ENCODE assay signal across 10 cellular contexts in the genomic region with DNA sequence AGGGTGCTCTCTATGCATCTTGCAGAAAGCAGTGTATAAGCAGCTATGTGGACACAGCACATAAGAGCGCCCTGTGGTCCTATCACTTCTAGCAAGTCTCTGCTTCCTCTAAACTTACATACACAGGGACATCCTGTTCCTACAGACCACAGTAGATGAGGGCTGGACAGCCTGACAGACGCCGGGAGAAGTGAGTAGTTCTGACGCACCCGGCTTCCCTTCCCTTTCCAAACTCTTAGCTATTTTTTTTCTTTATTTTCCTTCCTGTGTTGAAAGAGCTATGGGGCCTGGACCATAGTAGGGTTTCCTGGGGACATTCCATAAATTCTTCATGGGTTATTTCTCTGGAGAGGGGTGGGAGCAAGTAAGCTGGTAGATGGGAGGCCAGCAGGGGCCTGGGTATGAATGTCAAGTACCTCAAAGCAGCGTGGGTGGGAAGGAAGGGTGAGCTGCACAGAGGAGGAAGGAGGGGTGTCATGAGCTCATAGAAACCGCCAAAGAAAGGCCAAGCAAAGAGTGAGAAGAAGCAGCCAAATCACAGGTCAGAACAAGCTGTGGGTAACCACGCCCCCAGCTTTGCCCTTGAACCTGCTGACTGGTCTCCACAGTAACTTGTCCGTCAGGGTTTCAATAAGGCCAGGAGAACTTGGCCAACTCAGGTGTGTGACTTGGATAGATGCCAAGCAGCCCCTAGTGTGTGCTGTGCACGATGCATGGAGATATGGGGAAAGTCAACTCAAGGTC. TPM values are rescaled to one million over a fixed set of nuclear protein-coding genes. Genes with fewer than 3 reads are reported as not detected.
DNase-seq lines count a peak whose midpoint lies in the region; ATAC-seq, FAIRE-seq and TF ChIP-seq lines count a peak whose summit lies in the region.
"Had no signal": no experiment of that assay in that cellular context is flagged by ENCODE, and none has a peak within 500 bp of the region (broad histone marks: within the 10 kb centered on the region; RNA-seq: fewer than 3 reads in every experiment).

No MANE protein-coding gene starts in this region.

- H3K9me2 ChIP-seq in OCI-LY7 (ENCODE audit: insufficient read depth, low read length) = no peaks in the 10 kb centered on the region

- H3K9me3 ChIP-seq in kidney (ENCODE audit: control insufficient read depth in 1 of 2, low read length in 2 of 2) (no peaks in the 10 kb centered on the region), OCI-LY7 (ENCODE audit: low read length) (no peaks in the 10 kb centered on the region)

- ATAC-seq in GM18870 (IDR thresholded peaks at IDR 0.05; ENCODE audit: unreplicated experiment) = no peak
- ATAC-seq: activated T-cell treated with anti-CD3 and anti-CD28 coated beads, Interleukin-2, amount 50 U/mL, for 72 hours had no signal

- no peaks in the 10 kb centered on the region for H3K79me2 ChIP-seq in OCI-LY7 (ENCODE audit: insufficient read depth, low read depth, low read length)

- no peaks in the 10 kb centered on the region for H4K20me1 ChIP-seq in OCI-LY7 (ENCODE audit: insufficient read depth, low read length)

- no peaks in the 10 kb centered on the region for H3K4me1 Mint-ChIP-seq in activated T-helper 1 cell treated with anti-CD3 and anti-CD28 coated beads, Interleukin-12 subunit alpha, Interleukin-12 subunit beta, Interleukin-2, Interleukin-4 antibody, amounts not matched to agents 30 ng/mL and 10 ng/mL and 1 ng/mL, durations not matched to agents 14 hours and 24 hours and 36 hours (ENCODE audit: low read depth)

- no peak overlapping the region for H3K27ac Mint-ChIP-seq in activated T-helper 1 cell treated with anti-CD3 and anti-CD28 coated beads, Interleukin-12 subunit alpha, Interleukin-12 subunit beta, Interleukin-2, Interleukin-4 antibody, amounts not matched to agents 30 ng/mL and 10 ng/mL and 1 ng/mL, durations not matched to agents 14 hours and 24 hours and 36 hours
- H3K27ac Mint-ChIP-seq: activated T-cell treated with anti-CD3 and anti-CD28 coated beads, Interleukin-2, amount 50 U/mL, for 72 hours had no signal

- H3K4me2 ChIP-seq in OCI-LY7 (ENCODE audit: low read length) = no peak overlapping the region

- H2AFZ ChIP-seq in OCI-LY7 (ENCODE audit: low read length) = no peak overlapping the region

- no peaks in the 10 kb centered on the region for H3K9me3 Mint-ChIP-seq in activated T-helper 1 cell treated with anti-CD3 and anti-CD28 coated beads, Interleukin-12 subunit alpha, Interleukin-12 subunit beta, Interleukin-2, Interleukin-4 antibody, amounts not matched to agents 30 ng/mL and 10 ng/mL and 1 ng/mL, durations not matched to agents 14 hours and 24 hours and 36 hours
- H3K9me3 Mint-ChIP-seq: activated T-cell treated with anti-CD3 and anti-CD28 coated beads, Interleukin-2, amount 50 U/mL, for 72 hours had no signal

- intact Hi-C loops in kidney (cut with DNase I) (no loop called here), OCI-LY7 (cut with micrococcal nuclease; ENCODE audit: unreplicated experiment) (no loop called here)
- intact Hi-C loops in activated T-helper 1 cell treated with anti-CD3 and anti-CD28 coated beads, Interleukin-12 subunit alpha, Interleukin-12 subunit beta, Interleukin-2, Interleukin-4 antibody, amounts not matched to agents 30 ng/mL and 10 ng/mL and 1 ng/mL, durations not matched to agents 14 hours and 24 hours and 36 hours (cut with micrococcal nuclease) = no loop called here

- H3K36me3 ChIP-seq in kidney (ENCODE audit: control insufficient read depth in 1 of 2, insufficient read depth in 2 of 2, low read length in 2 of 2) = no peaks in the 10 kb centered on the region
- no peaks in the 10 kb centered on the region for H3K36me3 ChIP-seq in OCI-LY7 (ENCODE audit: insufficient read depth, low read length)

- TF ChIP-seq CTCF in kidney (IDR thresholded peaks at IDR 0.05; ENCODE audit: borderline replicate concordance, extremely low read depth, insufficient read depth) (no peak), OCI-LY7 (conservative IDR thresholded peaks at IDR 0.05; ENCODE audit: low read length) (no peak)

- H3K27ac ChIP-seq in angular gyrus (ENCODE audit: low read depth, low read length) (peak overlapping the region; percentile 10), kidney (ENCODE audit: low read depth in 2 of 2, low read length in 2 of 2) (peak overlapping the region; percentile 11 to 65), OCI-LY7 (ENCODE audit: low read depth, low read length, poor library complexity, severe bottlenecking) (no peak overlapping the region)

- H3K4me1 ChIP-seq in kidney (ENCODE audit: control insufficient read depth in 1 of 2, insufficient read depth in 1 of 2, low read depth in 1 of 2, low read length in 2 of 2) (peaks cover 18 to 22% of the 10 kb centered on the region in 2 donors), OCI-LY7 (ENCODE audit: insufficient read depth, low read length, poor library complexity, severe bottlenecking) (no peaks in the 10 kb centered on the region)

- BruUV-seq in OCI-LY7 (replicated peaks; lab: Mats Ljungman, UMichigan) = no TSS peak

- DNase-seq in NCI-H146 (lab: John Stamatoyannopoulos, UW) = peak; percentile 71
- DNase-seq in NCI-H146 treated with DMSO at 0.1 percent for 48 hours (lab: John Stamatoyannopoulos, UW; ENCODE audit: unreplicated experiment) = no peak
- DNase-seq in kidney = no peak
- peak; percentile 87 for DNase-seq in ureter (ENCODE audit: low spot score)
- DNase-seq in OCI-LY7 (ENCODE audit: low spot score) = no peak
- no peak for DNase-seq in activated T-helper 1 cell treated with anti-CD3 and anti-CD28 coated beads, Interleukin-12 subunit alpha, Interleukin-12 subunit beta, Interleukin-2, Interleukin-4 antibody, amounts not matched to agents 30 ng/mL and 10 ng/mL and 1 ng/mL, durations not matched to agents 14 hours and 24 hours and 36 hours (ENCODE audit: low spot score)
- DNase-seq: activated T-cell treated with anti-CD3 and anti-CD28 coated beads, Interleukin-2, amount 50 U/mL, for 72 hours had no signal

- peaks cover 4% of the 10 kb centered on the region for H3K27me3 Mint-ChIP-seq in activated T-helper 1 cell treated with anti-CD3 and anti-CD28 coated beads, Interleukin-12 subunit alpha, Interleukin-12 subunit beta, Interleukin-2, Interleukin-4 antibody, amounts not matched to agents 30 ng/mL and 10 ng/mL and 1 ng/mL, durations not matched to agents 14 hours and 24 hours and 36 hours (ENCODE audit: insufficient read depth)

- H3K4me3 Mint-ChIP-seq in activated T-helper 1 cell treated with anti-CD3 and anti-CD28 coated beads, Interleukin-12 subunit alpha, Interleukin-12 subunit beta, Interleukin-2, Interleukin-4 antibody, amounts not matched to agents 30 ng/mL and 10 ng/mL and 1 ng/mL, durations not matched to agents 14 hours and 24 hours and 36 hours = no peak overlapping the region
- H3K4me3 Mint-ChIP-seq: activated T-cell treated with anti-CD3 and anti-CD28 coated beads, Interleukin-2, amount 50 U/mL, for 72 hours had no signal

- H3K36me3 Mint-ChIP-seq in activated T-helper 1 cell treated with anti-CD3 and anti-CD28 coated beads, Interleukin-12 subunit alpha, Interleukin-12 subunit beta, Interleukin-2, Interleukin-4 antibody, amounts not matched to agents 30 ng/mL and 10 ng/mL and 1 ng/mL, durations not matched to agents 14 hours and 24 hours and 36 hours (ENCODE audit: low read depth) = no peaks in the 10 kb centered on the region

- no peak overlapping the region for H3K4me3 ChIP-seq in kidney (ENCODE audit: low read length in 2 of 2)
- no peak overlapping the region for H3K4me3 ChIP-seq in OCI-LY7 (ENCODE audit: low read depth, low read length, poor library complexity, severe bottlenecking)

- no peak for FAIRE-seq in kidney (lab: Jason Lieb, UNC)
- FAIRE-seq: A204.1 had no signal

- CTCF ChIA-PET in OCI-LY7 (lab: Charles Lee; ENCODE audit: unreplicated experiment) = no interaction called here

- POLR2A ChIA-PET in OCI-LY7 (lab: Charles Lee) = interaction anchor here (0.6 to 1.0 kb wide), 2 partner anchors 14 to 1705 kb away, joined by 3 read pairs; no protein-coding TSS in a partner anchor

- peak overlapping the region in 1 of 2 donors; percentile 43 for H3K9ac ChIP-seq in kidney (ENCODE audit: low read length in 2 of 2)

RNA-seq across cellular contexts. Expression of a gene that starts 36.6 kb away (rescaled TPM):
- 27.9 TPM for total RNA-seq in kidney
- polyA plus RNA-seq in kidney (ENCODE audit: insufficient read depth, low read depth, low replicate concordance) = 2.4 TPM
- 51.7 TPM for total RNA-seq in ureter
- not detected in 2 replicates for total RNA-seq in OCI-LY7 (2014; rRNA removed; shearing (Covaris generic))
- 0.20 and 0.23 TPM in 2 replicates for total RNA-seq in OCI-LY7 (2022)
- 0.02 and 0.08 TPM in 2 replicates for total RNA-seq in activated T-helper 1 cell treated with anti-CD3 and anti-CD28 coated beads, Interleukin-12 subunit alpha, Interleukin-12 subunit beta, Interleukin-2, Interleukin-4 antibody, amounts not matched to agents 30 ng/mL and 10 ng/mL and 1 ng/mL, durations not matched to agents 14 hours and 24 hours and 36 hours

Comparison
In these comparisons a context has a peak if more than half of its experiments do, and no peak if none do; other contexts are left out.
1. DNase-seq: peak in NCI-H146 (single experiment) and ureter (single experiment); none in NCI-H146 treated with DMSO at 0.1 percent for 48 hours (single experiment), kidney (single experiment), OCI-LY7 (single experiment) and activated T-helper 1 cell treated with anti-CD3 and anti-CD28 coated beads, Interleukin-12 subunit alpha, Interleukin-12 subunit beta, Interleukin-2, Interleukin-4 antibody, amounts not matched to agents 30 ng/mL and 10 ng/mL and 1 ng/mL, durations not matched to agents 14 hours and 24 hours and 36 hours (single experiment).
2. RNA of a gene that starts 36.6 kb away (total RNA-seq): 51.7 TPM in ureter (single experiment) and 27.9 TPM in kidney (single experiment); 0.20 to 0.23 TPM in OCI-LY7 and 0.02 to 0.08 TPM in activated T-helper 1 cell treated with anti-CD3 and anti-CD28 coated beads, Interleukin-12 subunit alpha, Interleukin-12 subunit beta, Interleukin-2, Interleukin-4 antibody, amounts not matched to agents 30 ng/mL and 10 ng/mL and 1 ng/mL, durations not matched to agents 14 hours and 24 hours and 36 hours; every median in the first group is over 10 times any median in the second.